Comparison of ENCODE assay signal across 8 cellular contexts in genomic region chr7:2821842-2822507, GRCh38. TPM values are rescaled to one million over a fixed set of nuclear protein-coding genes. Genes with fewer than 3 reads are reported as not detected.
DNase-seq lines count a peak whose midpoint lies in the region; ATAC-seq and TF ChIP-seq lines count a peak whose summit lies in the region.

No MANE protein-coding gene starts in this region.

- intact Hi-C loops in heart left ventricle (cut with DNase I) (loop anchor here in 1 of 10 donors (10.0 kb wide), 1 partner anchor 67 kb away; no protein-coding TSS in a partner anchor), left ventricle myocardium superior (cut with micrococcal nuclease) (no loop called here)

- no peaks in the 10 kb centered on the region for H3K36me3 ChIP-seq in heart left ventricle
- no peaks in the 10 kb centered on the region for H3K36me3 ChIP-seq in upper lobe of left lung

- no peaks in the 10 kb centered on the region for H3K9me3 ChIP-seq in heart left ventricle
- no peaks in the 10 kb centered on the region for H3K9me3 ChIP-seq in upper lobe of left lung

- TF ChIP-seq POLR2A in heart left ventricle (IDR thresholded peaks at IDR 0.05): no peak
- TF ChIP-seq POLR2A in upper lobe of left lung (IDR thresholded peaks at IDR 0.05): no peak

- WGBS in heart left ventricle, 4 donors: 89 to 94% (median 91%) methylated on average over 10 of the region's 10 CpGs
- 91 to 95% methylated on average over 10 of the region's 10 CpGs for WGBS in upper lobe of left lung, 2 donors

- H3K4me1 ChIP-seq in heart left ventricle (peaks cover 2 to 93% (median 65%) of the 10 kb centered on the region in 12 donors), upper lobe of left lung (peaks cover 31 to 88% (median 44%) of the 10 kb centered on the region in 4 donors)

- H3K4me3 ChIP-seq in heart left ventricle (no peak overlapping the region), upper lobe of left lung (no peak overlapping the region)

- H3K27me3 ChIP-seq in heart left ventricle (no peaks in the 10 kb centered on the region), upper lobe of left lung (no peaks in the 10 kb centered on the region)

- H3K27ac ChIP-seq in heart left ventricle (peak overlapping the region in 7 of 12 donors; percentile 44 to 80 (median 66)), upper lobe of left lung (peak overlapping the region; percentile 35 to 78 (median 64))

- ATAC-seq in heart left ventricle (no peak), left ventricle myocardium superior (no peak), upper lobe of left lung (ENCODE audit: low FRiP score in 2 of 2) (no peak)

- no peak for DNase-seq in heart left ventricle
- no peak for DNase-seq in left ventricle myocardium superior
- peak; percentile 94 for DNase-seq in M059J (ENCODE audit: low read depth)
- DNase-seq in fibroblast of gingiva (ENCODE audit: low read depth): peak; percentile 86
- peak in 1 of 2 donors; percentile 19 for DNase-seq in upper lobe of left lung
- DNase-seq in activated CD4-positive, alpha-beta T cell treated with anti-CD3 and anti-CD28 coated beads, Interleukin-2, amount 50 U/mL, for 48 hours: no peak
- no peak for DNase-seq in pons (ENCODE audit: low spot score)
- DNase-seq in NCI-H187 treated with DMSO at 0.1 percent for 48 hours (lab: John Stamatoyannopoulos, UW): no peak

- no peak for TF ChIP-seq EP300 in upper lobe of left lung (IDR thresholded peaks at IDR 0.05)

- TF ChIP-seq CTCF in heart left ventricle (IDR thresholded peaks at IDR 0.05): no peak
- no peak for TF ChIP-seq CTCF in upper lobe of left lung (IDR thresholded peaks at IDR 0.05)

RNA-seq across cellular contexts. Expression of gene GNA12, which starts 22.1 kb away (rescaled TPM):
- 10 to 100 TPM; 30.0 to 56.5 (median 34.9) TPM for total RNA-seq in heart left ventricle
- polyA plus RNA-seq in heart left ventricle: 10 to 100 TPM; 10.7 to 39.3 TPM
- 40.4 TPM for total RNA-seq in left ventricle myocardium superior
- total RNA-seq in M059J (2014; rRNA removed; shearing (Covaris generic)): 12.5 and 25.7 TPM in 2 replicates
- total RNA-seq in upper lobe of left lung: 10 to 100 TPM; 24.0 to 52.3 (median 35.7) TPM

Comparison
In these comparisons a context has a peak if more than half of its experiments do, and no peak if none do; other contexts are left out.
1. DNase-seq: peak in M059J (single experiment) and fibroblast of gingiva (single experiment); none in heart left ventricle (0 of 5), left ventricle myocardium superior (single experiment), activated CD4-positive, alpha-beta T cell treated with anti-CD3 and anti-CD28 coated beads, Interleukin-2, amount 50 U/mL, for 48 hours (0 of 2), pons (single experiment) and NCI-H187 treated with DMSO at 0.1 percent for 48 hours (single experiment).